Comparison of ENCODE assay signal across 2 cellular contexts in the genomic region with DNA sequence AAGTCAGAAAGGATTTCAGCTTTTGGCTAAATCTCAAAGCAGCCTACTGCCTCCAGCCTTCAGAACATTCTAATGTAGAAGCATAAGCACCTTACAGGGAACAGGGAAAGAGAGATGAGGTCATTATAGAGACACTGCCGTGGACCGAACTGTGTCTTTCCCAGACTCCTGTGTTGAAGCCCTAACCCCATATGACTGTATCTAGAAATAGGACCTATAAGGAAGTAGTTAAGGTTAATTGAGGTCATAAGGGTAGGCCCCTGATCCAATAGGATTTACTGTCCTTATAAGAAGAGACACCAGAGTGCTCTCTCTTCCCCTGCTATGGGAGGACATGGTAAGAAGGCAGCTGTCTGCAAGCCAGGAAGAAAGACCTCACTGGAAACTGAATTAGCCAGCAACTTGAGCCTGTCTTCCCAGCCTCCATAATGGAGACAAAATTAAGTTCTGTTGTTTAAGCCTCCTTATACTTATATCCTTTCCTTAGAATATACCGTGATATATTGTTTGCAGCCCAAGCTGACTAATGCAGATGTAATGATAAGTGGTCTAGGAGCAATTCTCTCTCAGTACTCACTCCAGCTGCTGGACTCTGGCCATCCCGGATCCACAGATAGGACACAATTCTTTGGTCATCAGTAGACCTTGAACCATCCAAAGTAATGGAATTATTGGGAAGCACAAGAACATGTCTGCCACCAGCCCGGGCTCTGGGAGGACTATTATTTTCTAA.
TF ChIP-seq lines count a peak whose summit lies in the region.

No MANE protein-coding gene starts in this region.

TF ChIP-seq in HepG2, 621 proteins besides CTCF, POLR2A, EP300 and RAD21 (continued from another document):
- no peak for TF ChIP-seq ZMYM2 (CRISPR knock-in tag; IDR thresholded peaks at IDR 0.05)
- TF ChIP-seq NFYC (CRISPR knock-in tag; IDR thresholded peaks at IDR 0.05), result no peak
- TF ChIP-seq ZNF724P (CRISPR knock-in tag; IDR thresholded peaks at IDR 0.05; ENCODE audit: borderline replicate concordance), result no peak
- TF ChIP-seq SNAI1 (CRISPR knock-in tag; IDR thresholded peaks at IDR 0.05; ENCODE audit: borderline replicate concordance), result no peak
- TF ChIP-seq MAZ (IDR thresholded peaks at IDR 0.05; ENCODE audit: borderline replicate concordance, low read depth, low read length), result no peak
- TF ChIP-seq MAZ (CRISPR knock-in tag; IDR thresholded peaks at IDR 0.05; ENCODE audit: low read depth), result no peak
- no peak for TF ChIP-seq ADNP (CRISPR knock-in tag; IDR thresholded peaks at IDR 0.05)
- TF ChIP-seq, protein P1, sequence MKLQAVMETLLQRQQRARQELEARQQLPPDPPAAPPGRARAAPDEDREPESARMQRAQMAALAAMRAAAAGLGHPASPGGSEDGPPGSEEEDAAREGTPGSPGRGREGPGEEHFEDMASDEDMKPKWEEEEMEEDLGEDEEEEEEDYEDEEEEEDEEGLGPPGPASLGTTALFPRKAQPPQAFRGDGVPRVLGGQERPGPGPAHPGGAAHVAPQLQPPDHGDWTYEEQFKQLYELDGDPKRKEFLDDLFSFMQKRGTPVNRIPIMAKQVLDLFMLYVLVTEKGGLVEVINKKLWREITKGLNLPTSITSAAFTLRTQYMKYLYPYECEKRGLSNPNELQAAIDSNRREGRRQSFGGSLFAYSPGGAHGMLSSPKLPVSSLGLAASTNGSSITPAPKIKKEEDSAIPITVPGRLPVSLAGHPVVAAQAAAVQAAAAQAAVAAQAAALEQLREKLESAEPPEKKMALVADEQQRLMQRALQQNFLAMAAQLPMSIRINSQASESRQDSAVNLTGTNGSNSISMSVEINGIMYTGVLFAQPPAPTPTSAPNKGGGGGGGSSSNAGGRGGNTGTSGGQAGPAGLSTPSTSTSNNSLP (IDR thresholded peaks at IDR 0.05; ENCODE audit: low read depth, low read length), result 0 out of 2 replicates have a peak, but pooled peaks have one; percentile 30
- TF ChIP-seq, protein P2, sequence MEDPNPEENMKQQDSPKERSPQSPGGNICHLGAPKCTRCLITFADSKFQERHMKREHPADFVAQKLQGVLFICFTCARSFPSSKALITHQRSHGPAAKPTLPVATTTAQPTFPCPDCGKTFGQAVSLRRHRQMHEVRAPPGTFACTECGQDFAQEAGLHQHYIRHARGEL (CRISPR knock-in tag; IDR thresholded peaks at IDR 0.05), result no peak
- TF ChIP-seq ZNF430 (CRISPR knock-in tag; IDR thresholded peaks at IDR 0.05), result no peak
- no peak for TF ChIP-seq ZNF850 (CRISPR knock-in tag; conservative IDR thresholded peaks at IDR 0.05)
- no peak for TF ChIP-seq ZSCAN12 (CRISPR knock-in tag; IDR thresholded peaks at IDR 0.05)
- TF ChIP-seq JUNB (CRISPR knock-in tag; IDR thresholded peaks at IDR 0.05; ENCODE audit: borderline replicate concordance), result no peak
- TF ChIP-seq POLR2AphosphoS2 (IDR thresholded peaks at IDR 0.05; ENCODE audit: low read depth, low read length), result no peak
- TF ChIP-seq HNF4A (CRISPR knock-in tag; IDR thresholded peaks at IDR 0.05), result peak; percentile 50
- TF ChIP-seq NR2F6 (IDR thresholded peaks at IDR 0.05), result no peak
- no peak for TF ChIP-seq NR2F6 (CRISPR knock-in tag; IDR thresholded peaks at IDR 0.05)
- TF ChIP-seq ZFY (CRISPR knock-in tag; IDR thresholded peaks at IDR 0.05), result no peak
- no peak for TF ChIP-seq ZNF432 (CRISPR knock-in tag; IDR thresholded peaks at IDR 0.05; ENCODE audit: borderline replicate concordance)
- TF ChIP-seq NR2F2 (IDR thresholded peaks at IDR 0.05; ENCODE audit: borderline replicate concordance, low read depth), result no peak
- no peak for TF ChIP-seq SP4 (CRISPR knock-in tag; IDR thresholded peaks at IDR 0.05)
- TF ChIP-seq, protein P3, sequence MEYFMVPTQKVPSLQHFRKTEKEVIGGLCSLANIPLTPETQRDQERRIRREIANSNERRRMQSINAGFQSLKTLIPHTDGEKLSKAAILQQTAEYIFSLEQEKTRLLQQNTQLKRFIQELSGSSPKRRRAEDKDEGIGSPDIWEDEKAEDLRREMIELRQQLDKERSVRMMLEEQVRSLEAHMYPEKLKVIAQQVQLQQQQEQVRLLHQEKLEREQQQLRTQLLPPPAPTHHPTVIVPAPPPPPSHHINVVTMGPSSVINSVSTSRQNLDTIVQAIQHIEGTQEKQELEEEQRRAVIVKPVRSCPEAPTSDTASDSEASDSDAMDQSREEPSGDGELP (IDR thresholded peaks at IDR 0.05; ENCODE audit: borderline replicate concordance, low read depth), result peak; percentile 41; the same call in 1 of the 2 replicates

TF ChIP-seq in K562, 482 proteins besides CTCF, POLR2A, EP300 and RAD21 (continued from another document):
- TF ChIP-seq FOSL1 (tag; conservative IDR thresholded peaks at IDR 0.05) (peak; percentile 59; the same call in 1 of the 2 replicates), EP400 (IDR thresholded peaks at IDR 0.05) (no peak), ZNF3 (CRISPR knock-in tag; IDR thresholded peaks at IDR 0.05) (no peak)
- TF ChIP-seq, protein P4, sequence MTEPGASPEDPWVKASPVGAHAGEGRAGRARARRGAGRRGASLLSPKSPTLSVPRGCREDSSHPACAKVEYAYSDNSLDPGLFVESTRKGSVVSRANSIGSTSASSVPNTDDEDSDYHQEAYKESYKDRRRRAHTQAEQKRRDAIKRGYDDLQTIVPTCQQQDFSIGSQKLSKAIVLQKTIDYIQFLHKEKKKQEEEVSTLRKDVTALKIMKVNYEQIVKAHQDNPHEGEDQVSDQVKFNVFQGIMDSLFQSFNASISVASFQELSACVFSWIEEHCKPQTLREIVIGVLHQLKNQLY (CRISPR knock-in tag; conservative IDR thresholded peaks at IDR 0.05), result no peak
- TF ChIP-seq, protein P5, sequence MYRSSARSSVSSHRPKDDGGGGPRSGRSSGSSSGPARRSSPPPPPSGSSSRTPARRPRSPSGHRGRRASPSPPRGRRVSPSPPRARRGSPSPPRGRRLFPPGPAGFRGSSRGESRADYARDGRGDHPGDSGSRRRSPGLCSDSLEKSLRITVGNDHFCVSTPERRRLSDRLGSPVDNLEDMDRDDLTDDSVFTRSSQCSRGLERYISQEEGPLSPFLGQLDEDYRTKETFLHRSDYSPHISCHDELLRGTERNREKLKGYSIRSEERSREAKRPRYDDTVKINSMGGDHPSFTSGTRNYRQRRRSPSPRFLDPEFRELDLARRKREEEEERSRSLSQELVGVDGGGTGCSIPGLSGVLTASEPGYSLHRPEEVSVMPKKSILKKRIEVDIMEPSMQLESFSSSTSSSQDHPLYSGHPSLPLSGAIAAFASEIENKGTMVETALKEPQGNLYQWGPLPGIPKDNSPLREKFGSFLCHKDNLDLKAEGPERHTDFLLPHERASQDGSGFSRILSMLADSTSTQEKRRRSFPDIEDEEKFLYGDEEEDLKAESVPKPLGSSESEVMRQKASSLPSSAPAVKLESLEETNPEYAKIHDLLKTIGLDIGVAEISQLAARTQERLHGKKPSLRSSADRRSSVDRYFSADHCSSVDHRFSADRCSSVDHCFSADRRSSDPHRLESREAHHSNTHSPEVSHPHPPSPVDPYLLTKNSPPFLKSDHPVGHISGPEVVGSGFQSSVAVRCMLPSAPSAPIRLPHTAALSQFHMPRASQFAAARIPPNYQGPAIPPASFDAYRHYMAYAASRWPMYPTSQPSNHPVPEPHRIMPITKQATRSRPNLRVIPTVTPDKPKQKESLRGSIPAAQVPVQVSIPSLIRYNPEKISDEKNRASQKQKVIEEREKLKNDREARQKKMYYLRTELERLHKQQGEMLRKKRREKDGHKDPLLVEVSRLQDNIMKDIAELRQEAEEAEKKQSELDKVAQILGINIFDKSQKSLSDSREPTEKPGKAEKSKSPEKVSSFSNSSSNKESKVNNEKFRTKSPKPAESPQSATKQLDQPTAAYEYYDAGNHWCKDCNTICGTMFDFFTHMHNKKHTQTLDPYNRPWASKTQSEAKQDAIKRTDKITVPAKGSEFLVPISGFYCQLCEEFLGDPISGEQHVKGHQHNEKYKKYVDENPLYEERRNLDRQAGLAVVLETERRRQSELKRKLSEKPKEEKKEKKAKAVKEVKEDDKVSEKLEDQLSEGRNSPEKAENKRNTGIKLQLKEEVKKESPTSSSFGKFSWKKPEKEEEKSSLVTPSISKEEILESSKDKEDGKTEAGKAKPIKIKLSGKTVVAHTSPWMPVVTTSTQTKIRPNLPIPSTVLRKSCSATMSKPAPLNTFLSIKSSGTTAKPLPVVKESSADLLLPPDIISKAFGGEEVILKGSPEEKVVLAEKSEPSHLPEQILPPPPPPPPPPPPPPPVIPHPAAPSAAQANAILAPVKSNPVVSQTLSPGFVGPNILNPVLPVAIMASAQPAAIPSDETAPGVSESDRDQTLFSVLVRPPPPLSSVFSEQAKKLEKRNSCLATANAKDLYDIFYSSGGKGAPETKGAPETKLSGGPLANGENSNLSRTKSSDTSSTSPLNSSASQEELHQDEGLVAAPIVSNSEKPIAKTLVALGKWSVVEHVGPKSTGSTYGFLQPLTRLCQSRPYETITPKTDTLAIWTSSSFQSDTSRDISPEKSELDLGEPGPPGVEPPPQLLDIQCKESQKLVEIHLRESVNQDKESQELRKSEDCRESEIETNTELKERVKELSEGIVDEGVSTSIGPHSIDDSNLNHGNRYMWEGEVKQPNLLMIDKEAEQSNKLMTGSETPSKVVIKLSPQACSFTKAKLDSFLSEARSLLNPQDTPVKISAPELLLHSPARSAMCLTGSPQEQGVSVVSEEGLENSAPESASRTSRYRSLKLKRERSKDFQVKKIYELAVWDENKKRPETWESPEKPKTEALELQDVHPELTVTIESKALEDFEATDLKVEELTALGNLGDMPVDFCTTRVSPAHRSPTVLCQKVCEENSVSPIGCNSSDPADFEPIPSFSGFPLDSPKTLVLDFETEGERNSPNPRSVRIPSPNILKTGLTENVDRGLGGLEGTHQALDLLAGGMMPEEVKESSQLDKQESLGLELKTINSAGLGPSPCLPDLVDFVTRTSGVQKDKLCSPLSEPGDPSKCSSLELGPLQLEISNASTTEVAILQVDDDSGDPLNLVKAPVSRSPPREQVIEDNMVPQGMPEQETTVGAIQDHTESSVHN (IDR thresholded peaks at IDR 0.05; ENCODE audit: borderline replicate concordance in 1 of 2, low read depth in 1 of 2), result no peak
- TF ChIP-seq, protein P6, sequence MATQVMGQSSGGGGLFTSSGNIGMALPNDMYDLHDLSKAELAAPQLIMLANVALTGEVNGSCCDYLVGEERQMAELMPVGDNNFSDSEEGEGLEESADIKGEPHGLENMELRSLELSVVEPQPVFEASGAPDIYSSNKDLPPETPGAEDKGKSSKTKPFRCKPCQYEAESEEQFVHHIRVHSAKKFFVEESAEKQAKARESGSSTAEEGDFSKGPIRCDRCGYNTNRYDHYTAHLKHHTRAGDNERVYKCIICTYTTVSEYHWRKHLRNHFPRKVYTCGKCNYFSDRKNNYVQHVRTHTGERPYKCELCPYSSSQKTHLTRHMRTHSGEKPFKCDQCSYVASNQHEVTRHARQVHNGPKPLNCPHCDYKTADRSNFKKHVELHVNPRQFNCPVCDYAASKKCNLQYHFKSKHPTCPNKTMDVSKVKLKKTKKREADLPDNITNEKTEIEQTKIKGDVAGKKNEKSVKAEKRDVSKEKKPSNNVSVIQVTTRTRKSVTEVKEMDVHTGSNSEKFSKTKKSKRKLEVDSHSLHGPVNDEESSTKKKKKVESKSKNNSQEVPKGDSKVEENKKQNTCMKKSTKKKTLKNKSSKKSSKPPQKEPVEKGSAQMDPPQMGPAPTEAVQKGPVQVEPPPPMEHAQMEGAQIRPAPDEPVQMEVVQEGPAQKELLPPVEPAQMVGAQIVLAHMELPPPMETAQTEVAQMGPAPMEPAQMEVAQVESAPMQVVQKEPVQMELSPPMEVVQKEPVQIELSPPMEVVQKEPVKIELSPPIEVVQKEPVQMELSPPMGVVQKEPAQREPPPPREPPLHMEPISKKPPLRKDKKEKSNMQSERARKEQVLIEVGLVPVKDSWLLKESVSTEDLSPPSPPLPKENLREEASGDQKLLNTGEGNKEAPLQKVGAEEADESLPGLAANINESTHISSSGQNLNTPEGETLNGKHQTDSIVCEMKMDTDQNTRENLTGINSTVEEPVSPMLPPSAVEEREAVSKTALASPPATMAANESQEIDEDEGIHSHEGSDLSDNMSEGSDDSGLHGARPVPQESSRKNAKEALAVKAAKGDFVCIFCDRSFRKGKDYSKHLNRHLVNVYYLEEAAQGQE (CRISPR knock-in tag; IDR thresholded peaks at IDR 0.05; ENCODE audit: low read depth), result no peak
- TF ChIP-seq, protein P7, sequence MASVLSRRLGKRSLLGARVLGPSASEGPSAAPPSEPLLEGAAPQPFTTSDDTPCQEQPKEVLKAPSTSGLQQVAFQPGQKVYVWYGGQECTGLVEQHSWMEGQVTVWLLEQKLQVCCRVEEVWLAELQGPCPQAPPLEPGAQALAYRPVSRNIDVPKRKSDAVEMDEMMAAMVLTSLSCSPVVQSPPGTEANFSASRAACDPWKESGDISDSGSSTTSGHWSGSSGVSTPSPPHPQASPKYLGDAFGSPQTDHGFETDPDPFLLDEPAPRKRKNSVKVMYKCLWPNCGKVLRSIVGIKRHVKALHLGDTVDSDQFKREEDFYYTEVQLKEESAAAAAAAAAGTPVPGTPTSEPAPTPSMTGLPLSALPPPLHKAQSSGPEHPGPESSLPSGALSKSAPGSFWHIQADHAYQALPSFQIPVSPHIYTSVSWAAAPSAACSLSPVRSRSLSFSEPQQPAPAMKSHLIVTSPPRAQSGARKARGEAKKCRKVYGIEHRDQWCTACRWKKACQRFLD (CRISPR knock-in tag; IDR thresholded peaks at IDR 0.05), result no peak
